In genomic region chr1:26696645-26697440, GRCh38 we compare ENCODE assay signal across 8 cellular contexts. TPM values are rescaled to one million over a fixed set of nuclear protein-coding genes. Genes with fewer than 3 reads are reported as not detected.
DNase-seq lines count a peak whose midpoint lies in the region; ATAC-seq and TF ChIP-seq lines count a peak whose summit lies in the region.

No MANE protein-coding gene starts in this region.

- no peaks in the 10 kb centered on the region for H3K9me3 Mint-ChIP-seq in activated CD4-positive, alpha-beta memory T cell treated with anti-CD3 and anti-CD28 coated beads for 36 hours
- no peaks in the 10 kb centered on the region for H3K9me3 Mint-ChIP-seq in effector memory CD8-positive, alpha-beta T cell
- no peaks in the 10 kb centered on the region for H3K9me3 Mint-ChIP-seq in naive B cell

- H3K4me1 Mint-ChIP-seq in activated CD4-positive, alpha-beta memory T cell treated with anti-CD3 and anti-CD28 coated beads for 36 hours (ENCODE audit: low read depth) = peaks cover 23% of the 10 kb centered on the region
- H3K4me1 Mint-ChIP-seq in effector memory CD8-positive, alpha-beta T cell (ENCODE audit: low read depth in 2 of 2) = peaks cover 18 to 32% of the 10 kb centered on the region in 2 donors
- H3K4me1 Mint-ChIP-seq in naive B cell = peaks cover 25 to 33% (median 27%) of the 10 kb centered on the region in 3 donors

- intact Hi-C loops in activated CD4-positive, alpha-beta memory T cell treated with anti-CD3 and anti-CD28 coated beads for 36 hours (cut with micrococcal nuclease) = loop anchor here (5.0 to 10.0 kb wide), 3 partner anchors 155 to 412 kb away; partner anchors contain the start of genes SFN and SH3BGRL3

- DNase-seq in AG09309 (ENCODE audit: low read depth) (no peak), HT-29 (ENCODE audit: low spot score) (peak; percentile 18), naive B cell (peak; percentile 72), EL (no peak)
- DNase-seq in activated CD4-positive, alpha-beta memory T cell treated with anti-CD3 and anti-CD28 coated beads for 36 hours = peak; percentile 78
- DNase-seq in effector memory CD8-positive, alpha-beta T cell = peak; percentile 70 to 74 (median 73)
- DNase-seq in stimulated activated naive CD4-positive, alpha-beta T cell treated with Interleukin-2 at 50 U/mL for 16 hours (lab: John Stamatoyannopoulos, UW) = peak; percentile 78

- peak; percentile 30 for ATAC-seq in effector memory CD8-positive, alpha-beta T cell (replicated peaks)
- ATAC-seq in naive B cell (ENCODE audit: low read depth in 2 of 2) (peak; percentile 24 to 25), GM21717 (IDR thresholded peaks at IDR 0.05; ENCODE audit: unreplicated experiment) (no peak)

- H3K4me3 ChIP-seq in AG09309 (ENCODE audit: control insufficient read depth, low read depth, low read length) = peak overlapping the region; percentile 79

- H3K4me3 Mint-ChIP-seq in activated CD4-positive, alpha-beta memory T cell treated with anti-CD3 and anti-CD28 coated beads for 36 hours = peak overlapping the region; percentile 66
- H3K4me3 Mint-ChIP-seq in effector memory CD8-positive, alpha-beta T cell = peak overlapping the region in 1 of 2 donors; percentile 72
- H3K4me3 Mint-ChIP-seq in naive B cell = peak overlapping the region in 7 of 8 donors; percentile 68 to 90 (median 82)

- POLR2A ChIA-PET in activated CD4-positive, alpha-beta memory T cell treated with anti-CD3 and anti-CD28 coated beads for 36 hours (lab: Charles Lee) = interaction anchor here (0.6 to 10.4 kb wide), 14 partner anchors 9 to 203 kb away, joined by 3 to 177 read pairs (median 4); partner anchors contain the start of genes GPATCH3 and PIGV

- H3K27me3 Mint-ChIP-seq in activated CD4-positive, alpha-beta memory T cell treated with anti-CD3 and anti-CD28 coated beads for 36 hours = no peaks in the 10 kb centered on the region
- no peaks in the 10 kb centered on the region for H3K27me3 Mint-ChIP-seq in effector memory CD8-positive, alpha-beta T cell
- H3K27me3 Mint-ChIP-seq in naive B cell = no peaks in the 10 kb centered on the region

- peaks cover 5% of the 10 kb centered on the region for H3K36me3 Mint-ChIP-seq in activated CD4-positive, alpha-beta memory T cell treated with anti-CD3 and anti-CD28 coated beads for 36 hours
- peaks cover 15% of the 10 kb centered on the region for H3K36me3 Mint-ChIP-seq in effector memory CD8-positive, alpha-beta T cell (ENCODE audit: insufficient read depth)
- H3K36me3 Mint-ChIP-seq in naive B cell = no peaks in the 10 kb centered on the region

- no peak for TF ChIP-seq CTCF in AG09309 (IDR thresholded peaks at IDR 0.05; ENCODE audit: control insufficient read depth, insufficient read depth, low read depth, low read length, missing control alignments)

- peak overlapping the region; percentile 81 for H3K27ac Mint-ChIP-seq in activated CD4-positive, alpha-beta memory T cell treated with anti-CD3 and anti-CD28 coated beads for 36 hours
- H3K27ac Mint-ChIP-seq in effector memory CD8-positive, alpha-beta T cell = no peak overlapping the region
- peak overlapping the region in 2 of 6 donors; percentile 74 to 85 for H3K27ac Mint-ChIP-seq in naive B cell

- CTCF ChIA-PET in activated CD4-positive, alpha-beta memory T cell treated with anti-CD3 and anti-CD28 coated beads for 36 hours (lab: Charles Lee) = interaction anchor here (1.0 to 9.7 kb wide), 4 partner anchors 19 to 91 kb away, joined by 3 to 113 read pairs (median 6); partner anchors contain the start of gene PIGV

RNA-seq across cellular contexts. Expression of gene ARID1A, which starts 1.0 kb away (rescaled TPM):
- 28.4 and 37.2 TPM in 2 replicates for total RNA-seq in HT-29 (2014; rRNA removed; shearing (Covaris generic))
- total RNA-seq in activated CD4-positive, alpha-beta memory T cell treated with anti-CD3 and anti-CD28 coated beads for 36 hours = 10 to 100 TPM; 64.3 to 67.8 TPM
- polyA plus RNA-seq in naive B cell (ENCODE audit: low read depth in 6 of 6) = 10 to 100 TPM in 5 of 6 donors, 1 to 10 TPM in 1; 8.8 to 38.2 (median 18.9) TPM

Comparison
In these comparisons a context has a peak if more than half of its experiments do, and no peak if none do; other contexts are left out.
1. DNase-seq: peak in HT-29 (single experiment), activated CD4-positive, alpha-beta memory T cell treated with anti-CD3 and anti-CD28 coated beads for 36 hours (single experiment), effector memory CD8-positive, alpha-beta T cell (3 of 3), naive B cell (single experiment) and stimulated activated naive CD4-positive, alpha-beta T cell treated with Interleukin-2 at 50 U/mL for 16 hours (single experiment); none in AG09309 (single experiment) and EL (single experiment).